ENCODE assay signal across 22 cellular contexts in genomic region chr3:104044002-104044401, GRCh38.
"Had no signal": no experiment of that assay in that cellular context is flagged by ENCODE, and none has a peak within 500 bp of the region (broad histone marks: within the 10 kb centered on the region; RNA-seq: fewer than 3 reads in every experiment).

No MANE protein-coding gene starts in this region.

- H3K9me3 ChIP-seq: body of pancreas, thyroid gland had no signal

- H3K4me1 ChIP-seq: body of pancreas, foreskin keratinocyte, left ventricle myocardium inferior, thyroid gland had no signal

- FAIRE-seq: colon, kidney, TTC549 had no signal

- H3K9me3 Mint-ChIP-seq: endodermal cell, nephron progenitor cell had no signal

- H3K36me3 Mint-ChIP-seq: activated naive CD4-positive, alpha-beta T cell treated with anti-CD3 and anti-CD28 coated beads, Interleukin-2, amount 50 U/mL, for 72 hours had no signal

- H3K4me3 Mint-ChIP-seq: endodermal cell, nephron progenitor cell had no signal

- DNase-seq: activated CD4-positive, alpha-beta T cell treated with anti-CD3 and anti-CD28 coated beads, Interleukin-2, amount 50 U/mL, for 4 hours; activated gamma-delta T cell treated with Interleukin-2 at 50 U/mL for 16 hours; amniotic stem cell; body of pancreas; caudate nucleus; dorsolateral prefrontal cortex; endodermal cell; kidney; left ventricle myocardium inferior; mammary epithelial cell; nephron progenitor cell; nucleus accumbens; posterior cingulate gyrus; retina; stimulated activated CD8-positive, alpha-beta memory T cell treated with anti-CD3 and anti-CD28 coated beads, Interleukin-4, amount 100 ng/mL, for 48 hours; stimulated activated naive CD4-positive, alpha-beta T cell treated with Interleukin-2 at 50 U/mL for 16 hours; T-helper 2 cell; thyroid gland had no signal

- H3K27me3 ChIP-seq: body of pancreas, dorsolateral prefrontal cortex, foreskin keratinocyte, thyroid gland had no signal

- H3K36me3 ChIP-seq: left ventricle myocardium inferior, thyroid gland had no signal

- ATAC-seq: activated naive CD4-positive, alpha-beta T cell treated with anti-CD3 and anti-CD28 coated beads, Interleukin-2, amount 50 U/mL, for 72 hours; body of pancreas; foreskin keratinocyte had no signal

- H3K27ac ChIP-seq: body of pancreas, dorsolateral prefrontal cortex, foreskin keratinocyte, left ventricle myocardium inferior, thyroid gland had no signal

- H3K4me1 Mint-ChIP-seq: endodermal cell, nephron progenitor cell had no signal

- H3K4me3 ChIP-seq: body of pancreas, dorsolateral prefrontal cortex, left ventricle myocardium inferior, thyroid gland had no signal

- H3K27ac Mint-ChIP-seq: activated naive CD4-positive, alpha-beta T cell treated with anti-CD3 and anti-CD28 coated beads, Interleukin-2, amount 50 U/mL, for 72 hours; endodermal cell; nephron progenitor cell had no signal
